39 cellular contexts compared by ENCODE assay signal in the genomic region with DNA sequence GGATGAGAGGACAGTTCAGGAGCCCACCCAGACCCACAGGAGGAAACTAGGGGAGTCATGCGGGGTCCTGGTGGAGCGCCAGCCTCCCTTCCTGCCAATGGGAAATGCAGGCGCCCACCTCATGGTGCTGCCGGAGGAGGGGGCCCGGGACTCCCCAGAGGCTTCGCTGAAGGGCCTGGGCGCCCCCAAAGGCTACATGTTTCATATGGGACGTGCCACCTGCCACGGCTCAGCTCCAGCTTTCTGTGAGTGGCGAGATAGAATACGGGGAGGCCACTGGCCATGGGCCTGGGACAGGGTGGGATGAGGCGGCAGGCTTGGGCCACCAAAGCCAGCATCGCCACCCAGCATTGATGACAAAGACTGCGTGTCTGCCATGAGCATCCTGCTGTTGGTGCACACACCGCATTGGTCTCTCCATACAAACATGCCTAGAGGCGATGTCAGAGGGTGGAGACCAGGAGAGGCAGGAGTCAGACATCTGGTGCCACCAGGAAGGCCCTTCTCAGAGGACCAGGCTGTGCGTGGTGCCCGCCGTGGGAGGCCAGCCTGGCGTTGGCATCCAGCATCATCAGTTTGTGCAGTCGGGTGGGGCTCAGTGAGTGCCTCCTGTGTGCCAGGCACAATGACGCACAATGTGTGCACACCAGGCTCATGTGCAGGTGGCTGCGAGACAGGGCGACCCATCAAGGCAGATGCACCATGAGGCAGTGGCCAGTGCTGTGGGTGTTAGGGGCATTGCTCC. TPM values are rescaled to one million over a fixed set of nuclear protein-coding genes. Genes with fewer than 3 reads are reported as not detected.
A peak's percentile ranks its signal among the peaks of the same experiment; 100 is the strongest.
DNase-seq lines count a peak whose midpoint lies in the region; ATAC-seq, FAIRE-seq and TF ChIP-seq lines count a peak whose summit lies in the region.
"Had no signal": no experiment of that assay in that cellular context is flagged by ENCODE, and none has a peak within 500 bp of the region (broad histone marks: within the 10 kb centered on the region; RNA-seq: fewer than 3 reads in every experiment).

No MANE protein-coding gene starts in this region.

- H3K27me3 ChIP-seq in H9 (ENCODE audit: insufficient read depth, low read length) (no peaks in the 10 kb centered on the region), HepG2 (ENCODE audit: control insufficient read depth in 1 of 2, insufficient read depth in 2 of 2, low read length in 2 of 2) (no peaks in the 10 kb centered on the region; a peak in 1 of 5 replicates)
- H3K27me3 ChIP-seq: foreskin keratinocyte, heart left ventricle, right atrium auricular region had no signal

- no peak overlapping the region for H4K91ac ChIP-seq in H9 (ENCODE audit: insufficient read length, low read depth, low read length)

- H2AK5ac ChIP-seq in H9 (ENCODE audit: insufficient read length, low read length), result no peak overlapping the region

- H3K9ac ChIP-seq in H9 (ENCODE audit: extremely low read depth, insufficient read length, low read length) (no peak overlapping the region), HepG2 (ENCODE audit: insufficient read depth, low read depth, low read length) (no peak overlapping the region)

- no peak overlapping the region for H2BK20ac ChIP-seq in H9 (ENCODE audit: low read depth, low read length, poor library complexity, severe bottlenecking)

- H2BK5ac ChIP-seq in H9 (ENCODE audit: insufficient read length, low read length), result no peak overlapping the region

- no peaks in the 10 kb centered on the region for H3K36me3 Mint-ChIP-seq in H9 (ENCODE audit: insufficient read depth in 1 of 3, low read depth in 3 of 3)
- H3K36me3 Mint-ChIP-seq in T-helper 2 cell treated with Interferon-gamma antibody and Interleukin-4, amounts not matched to agents 5 μg/mL and 100 μg/mL, for 36 hours (ENCODE audit: low read depth), result no peaks in the 10 kb centered on the region
- H3K36me3 Mint-ChIP-seq: CD8-positive, alpha-beta memory T cell had no signal

- FAIRE-seq in HepG2 (lab: Jason Lieb, UNC) (no peak), urothelium cell line (lab: Jason Lieb, UNC) (no peak)
- FAIRE-seq: H54, HTR-8/SVneo had no signal

- whole genome bisulfite sequencing in H9 (ENCODE audit: extremely low coverage, insufficient read length, low lambda C conversion rate), result no CpG with 5 or more reads among the region's 24 CpGs
- WGBS in HepG2 (ENCODE audit: low lambda C conversion rate), result 96% methylated on average over 15 of the region's 24 CpGs

- no peak overlapping the region for H2BK120ac ChIP-seq in H9 (ENCODE audit: low read depth, low read length, poor library complexity, severe bottlenecking)

- H3K36me3 ChIP-seq in HepG2 (replicated peaks in 1 of 2; ENCODE audit: control insufficient read depth in 1 of 2, insufficient read depth in 2 of 2, low read length in 2 of 2), result peaks cover 0 to 1% of the 10 kb centered on the region in 2 experiments; a peak in 2 of 5 replicates
- H3K36me3 ChIP-seq: heart left ventricle, right atrium auricular region, spleen, stomach, tibial artery had no signal

- no peak overlapping the region for H4K5ac ChIP-seq in H9 (ENCODE audit: insufficient read length, low read depth, low read length)

- no peaks in the 10 kb centered on the region for H3K9me3 Mint-ChIP-seq in H9
- no peaks in the 10 kb centered on the region for H3K9me3 Mint-ChIP-seq in T-helper 2 cell treated with Interferon-gamma antibody and Interleukin-4, amounts not matched to agents 5 μg/mL and 100 μg/mL, for 36 hours
- H3K9me3 Mint-ChIP-seq: activated naive CD4-positive, alpha-beta T cell treated with anti-CD3 and anti-CD28 coated beads for 36 hours; activated T-cell treated with anti-CD3 and anti-CD28 coated beads, Interleukin-2, amount 50 U/mL, for 4 hours; CD8-positive, alpha-beta memory T cell; dendritic cell treated with granulocyte-macrophage colony-stimulating factor and Interleukin-4, amounts not matched to agents 40 ng/mL and 50 ng/mL, for 4 days; nephron progenitor cell had no signal

- H3K4me3 Mint-ChIP-seq in H9, result no peak overlapping the region
- no peak overlapping the region for H3K4me3 Mint-ChIP-seq in T-helper 2 cell treated with Interferon-gamma antibody and Interleukin-4, amounts not matched to agents 5 μg/mL and 100 μg/mL, for 36 hours
- H3K4me3 Mint-ChIP-seq: activated naive CD4-positive, alpha-beta T cell treated with anti-CD3 and anti-CD28 coated beads for 36 hours; activated T-cell treated with anti-CD3 and anti-CD28 coated beads, Interleukin-2, amount 50 U/mL, for 4 hours; CD8-positive, alpha-beta memory T cell; dendritic cell treated with granulocyte-macrophage colony-stimulating factor and Interleukin-4, amounts not matched to agents 40 ng/mL and 50 ng/mL, for 4 days; nephron progenitor cell had no signal

- H3K4me1 Mint-ChIP-seq in H9, result peaks cover 10 to 15% of the 10 kb centered on the region in 2 experiments
- no peaks in the 10 kb centered on the region for H3K4me1 Mint-ChIP-seq in T-helper 2 cell treated with Interferon-gamma antibody and Interleukin-4, amounts not matched to agents 5 μg/mL and 100 μg/mL, for 36 hours (ENCODE audit: low read depth)
- H3K4me1 Mint-ChIP-seq: CD8-positive, alpha-beta memory T cell had no signal

- H3K79me1 ChIP-seq in H9 (ENCODE audit: insufficient read depth, low read depth, low read length, poor library complexity, severe bottlenecking), result no peaks in the 10 kb centered on the region

- peak overlapping the region; percentile 16 for H3K18ac ChIP-seq in H9 (ENCODE audit: insufficient read length, low read depth, low read length)

- BruUV-seq in HepG2 (replicated peaks; lab: Mats Ljungman, UMichigan), result no TSS peak

- no peak overlapping the region for H3T11ph ChIP-seq in H9 (ENCODE audit: low read length)

- no peak overlapping the region for H3K4me3 ChIP-seq in HepG2 (replicated peaks in 1 of 3; ENCODE audit: insufficient read depth in 1 of 3, low read depth in 2 of 3, low read length in 3 of 3)
- H3K4me3 ChIP-seq: spleen had no signal

- H4K20me1 ChIP-seq in H9 (ENCODE audit: control insufficient read depth, insufficient read depth, insufficient read length) (no peaks in the 10 kb centered on the region), HepG2 (ENCODE audit: insufficient read depth, low read length) (peaks cover 4% of the 10 kb centered on the region; the same call in 1 of the 2 replicates)

- H3K56ac ChIP-seq in H9 (ENCODE audit: insufficient read length, low read depth, low read length), result no peak overlapping the region

- H3K79me2 ChIP-seq in H9 (ENCODE audit: insufficient read depth, low read length) (no peaks in the 10 kb centered on the region), HepG2 (ENCODE audit: insufficient read depth, low read length) (peaks cover 28% of the 10 kb centered on the region)

- no peak overlapping the region for H3K27ac Mint-ChIP-seq in H9
- no peak overlapping the region for H3K27ac Mint-ChIP-seq in T-helper 2 cell treated with Interferon-gamma antibody and Interleukin-4, amounts not matched to agents 5 μg/mL and 100 μg/mL, for 36 hours
- H3K27ac Mint-ChIP-seq: activated naive CD4-positive, alpha-beta T cell treated with anti-CD3 and anti-CD28 coated beads for 36 hours; dendritic cell treated with granulocyte-macrophage colony-stimulating factor and Interleukin-4, amounts not matched to agents 40 ng/mL and 50 ng/mL, for 4 days; nephron progenitor cell had no signal

- no peak overlapping the region; the same call in 1 of the 2 replicates for H3K14ac ChIP-seq in H9 (ENCODE audit: insufficient read depth, low read length)

- H3K27me3 Mint-ChIP-seq in H9 (ENCODE audit: low read depth), result peaks cover 27% of the 10 kb centered on the region
- peaks cover 3% of the 10 kb centered on the region for H3K27me3 Mint-ChIP-seq in T-helper 2 cell treated with Interferon-gamma antibody and Interleukin-4, amounts not matched to agents 5 μg/mL and 100 μg/mL, for 36 hours (ENCODE audit: low read depth)

- DNase-seq in H9 (no peak), ecto neural progenitor cell (ENCODE audit: low spot score) (peak; percentile 38), HepG2 (ENCODE audit: low spot score) (no peak), sciatic nerve (ENCODE audit: low spot score) (peak; percentile 48), cardiac septum (ENCODE audit: low spot score) (no peak), urothelium cell line (ENCODE audit: low spot score) (no peak), NCI-H1417 treated with DMSO at 0.1 percent for 48 hours (lab: John Stamatoyannopoulos, UW) (no peak)
- no peak for DNase-seq in T-helper 2 cell treated with Interferon-gamma antibody and Interleukin-4, amounts not matched to agents 5 μg/mL and 100 μg/mL, for 36 hours (ENCODE audit: low spot score)
- DNase-seq: activated CD4-positive, alpha-beta T cell treated with anti-CD3 and anti-CD28 coated beads for 48 hours; activated naive CD4-positive, alpha-beta T cell treated with anti-CD3 and anti-CD28 coated beads for 36 hours; activated T-cell treated with anti-CD3 and anti-CD28 coated beads, Interleukin-2, amount 50 U/mL, for 4 hours; EL; foreskin keratinocyte; KBM-7; kidney glomerular epithelial cell; mammary epithelial cell; NCI-H1105 treated with DMSO at 0.1 percent for 48 hours; NCI-H2029; NCI-H526; nephron progenitor cell; SHP77; spleen; stimulated activated CD4-positive, alpha-beta T cell treated with anti-CD3 and anti-CD28 coated beads, Interleukin-2, amount 100 ng/mL, for 24 hours; stimulated activated CD8-positive, alpha-beta memory T cell treated with anti-CD3 and anti-CD28 coated beads, Interleukin-4, amount 100 ng/mL, for 48 hours; stomach had no signal

- no peak; the same call in 1 of the 2 replicates for TF ChIP-seq RAD21 in HepG2 (CRISPR knock-in tag; IDR thresholded peaks at IDR 0.05)

- no peaks in the 10 kb centered on the region for H3K23me2 ChIP-seq in H9 (ENCODE audit: insufficient read length, low read depth, low read length, poor library complexity, severe bottlenecking)

- no peak overlapping the region for H3K4ac ChIP-seq in H9 (ENCODE audit: low read depth, low read length)

- H3K4me2 ChIP-seq in H9 (ENCODE audit: insufficient read depth, insufficient read length, low read length) (no peak overlapping the region), HepG2 (ENCODE audit: low read depth, low read length) (no peak overlapping the region)

- intact Hi-C loops in HepG2 (cut with micrococcal nuclease; ENCODE audit: unreplicated experiment), result loop anchor here (5.0 kb wide), 2 partner anchors 61 to 179 kb away; no protein-coding TSS in a partner anchor
- intact Hi-C loops in sciatic nerve (cut with DNase I), result no loop called here
- intact Hi-C loops in cardiac septum (cut with DNase I), result no loop called here

- no peak overlapping the region for H4K8ac ChIP-seq in H9 (replicated peaks; ENCODE audit: insufficient read length, low read depth, low read length)

- CTCF ChIA-PET in HepG2 (lab: Yijun Ruan, JAX; ENCODE audit: low intra/inter-chr PET ratio, low total read pairs), result no interaction called here

- TF ChIP-seq EP300 in HepG2 (IDR thresholded peaks at IDR 0.05; ENCODE audit: low read depth in 2 of 2, low read length in 2 of 2), result no peak
- TF ChIP-seq EP300 in HepG2 (CRISPR knock-in tag; IDR thresholded peaks at IDR 0.05; ENCODE audit: borderline replicate concordance), result no peak

- H3K27ac ChIP-seq in H9 (ENCODE audit: insufficient read length, low read depth, low read length) (no peak overlapping the region), HepG2 (ENCODE audit: extremely low read length, insufficient read depth, low read length) (no peak overlapping the region)
- H3K27ac ChIP-seq: foreskin keratinocyte, spleen had no signal

- TF ChIP-seq CTCF in H9 (conservative IDR thresholded peaks at IDR 0.05) (no peak), HepG2 (CRISPR knock-in tag; IDR thresholded peaks at IDR 0.05) (no peak)

- H3K23ac ChIP-seq in H9 (ENCODE audit: insufficient read length, low read depth, low read length), result no peak overlapping the region

- no peak overlapping the region for H2AFZ ChIP-seq in H9 (ENCODE audit: low read length)
- no peak overlapping the region for H2AFZ ChIP-seq in HepG2 (ENCODE audit: low read length)

- H3K4me1 ChIP-seq in H9 (ENCODE audit: insufficient read depth, low read length), result no peaks in the 10 kb centered on the region; the same call in 1 of the 2 replicates
- H3K4me1 ChIP-seq in HepG2 (ENCODE audit: insufficient read depth, low read length), result peaks cover 34% of the 10 kb centered on the region
- H3K4me1 ChIP-seq: foreskin keratinocyte, spleen had no signal

- no peaks in the 10 kb centered on the region for H3K9me3 ChIP-seq in H9 (ENCODE audit: control insufficient read depth, low read depth, low read length)
- no peaks in the 10 kb centered on the region for H3K9me3 ChIP-seq in HepG2 (ENCODE audit: low read length)
- H3K9me3 ChIP-seq: heart left ventricle, right atrium auricular region, spleen, stomach, tibial artery had no signal

- H2BK15ac ChIP-seq in H9 (ENCODE audit: low read depth, low read length), result no peak overlapping the region

- no peak for TF ChIP-seq POLR2A in HepG2 (IDR thresholded peaks at IDR 0.05; ENCODE audit: insufficient read depth in 1 of 2, low read depth in 2 of 2, low read length in 2 of 2)

- in situ Hi-C loops in HepG2 (cut with HindIII; ENCODE audit: extremely low pct_ligation_motif_present, low pct_unique_long_range_greater_than_20kb), result loop anchor here (5.0 kb wide), 1 partner anchor 84 kb away; no protein-coding TSS in a partner anchor

- ATAC-seq in HepG2 (no peak), sciatic nerve (no peak)
- ATAC-seq: activated T-cell treated with anti-CD3 and anti-CD28 coated beads, Interleukin-2, amount 50 U/mL, for 4 hours; esophagus mucosa; foreskin keratinocyte; heart left ventricle; Panc1 had no signal

- POLR2A ChIA-PET in HepG2 (lab: Yijun Ruan, JAX), result interaction anchor here (0.6 to 3.2 kb wide), 2 partner anchors 18 to 154 kb away, joined by 4 to 71 read pairs; partner anchors contain the start of gene F7

- H2BK12ac ChIP-seq in H9 (ENCODE audit: insufficient read length, low read depth, low read length), result no peak overlapping the region

RNA-seq across cellular contexts. Expression of gene F10, which starts 1.2 kb away (rescaled TPM):
- total RNA-seq in H9 (2021) (1.7 TPM in 2 replicates), HepG2 (2016; rRNA removed; fragmentation: Illumina TruSeq; extraction: Trizol) (19.9 and 58.4 TPM in 2 replicates), sciatic nerve (14.2 TPM), cardiac septum (13.7 TPM)
- 11.2 and 12.3 TPM in 2 replicates for total RNA-seq in HepG2 (2016; cell fraction: cytosol; rRNA removed; fragmentation: Illumina TruSeq; extraction: Trizol; ENCODE audit: low read depth)
- total RNA-seq in HepG2 (2016; cell fraction: insoluble cytoplasmic fraction; rRNA removed; fragmentation: Illumina TruSeq; extraction: Trizol), result 18.9 and 61.6 TPM in 2 replicates
- 12.7 and 13.1 TPM in 2 replicates for total RNA-seq in HepG2 (2016; cell fraction: membrane; rRNA removed; fragmentation: Illumina TruSeq; extraction: Trizol)
- 43.8 and 53.5 TPM in 2 replicates for total RNA-seq in HepG2 (2016; cell fraction: nucleus; rRNA removed; fragmentation: Illumina TruSeq; extraction: Trizol)
- 237 and 317 TPM in 2 replicates for polyA plus RNA-seq in HepG2 (2011; rRNA removed)
- polyA plus RNA-seq in HepG2 (2011; cell fraction: cytosol; rRNA removed), result 277 and 280 TPM in 2 replicates
- polyA plus RNA-seq in HepG2 (2011; cell fraction: nucleus; rRNA removed), result 231 and 240 TPM in 2 replicates
- polyA plus RNA-seq in HepG2 (2012), result 150 and 219 TPM in 2 replicates
- polyA plus RNA-seq in HepG2 (2016; cell fraction: cytosol; fragmentation: Illumina TruSeq; extraction: Trizol; ENCODE audit: low read depth), result 11.6 and 13.0 TPM in 2 replicates
- polyA plus RNA-seq in HepG2 (2016; cell fraction: insoluble cytoplasmic fraction; fragmentation: Illumina TruSeq; extraction: Trizol; ENCODE audit: low read depth), result 18.4 and 19.4 TPM in 2 replicates
- polyA plus RNA-seq in HepG2 (2016; cell fraction: membrane; fragmentation: Illumina TruSeq; extraction: Trizol; ENCODE audit: low read depth), result 10.3 and 10.6 TPM in 2 replicates
- 82.4 and 83.6 TPM in 2 replicates for polyA plus RNA-seq in HepG2 (2016; cell fraction: nucleus; fragmentation: Illumina TruSeq; extraction: Trizol; ENCODE audit: insufficient read depth, low read depth)
- 117 TPM in 1 of 2 replicates, not detected in the other for polyA minus RNA-seq in HepG2 (2011; rRNA and poly(A)+ RNA removed; ENCODE audit: low replicate concordance)
- 61.5 and 79.5 TPM in 2 replicates for polyA minus RNA-seq in HepG2 (2011; cell fraction: cytosol; rRNA and poly(A)+ RNA removed)
- 44.3 and 53.6 TPM in 2 replicates for polyA minus RNA-seq in HepG2 (2011; cell fraction: nucleus; rRNA and poly(A)+ RNA removed)
- total RNA-seq: activated CD8-positive, alpha-beta memory T cell treated with anti-CD3 and anti-CD28 coated beads for 36 hours; activated naive CD4-positive, alpha-beta T cell treated with anti-CD3 and anti-CD28 coated beads for 36 hours; activated T-cell treated with anti-CD3 and anti-CD28 coated beads, Interleukin-2, amount 50 U/mL, for 4 hours; CD8-positive, alpha-beta memory T cell; foreskin keratinocyte; mammary epithelial cell; T-helper 2 cell treated with Interferon-gamma antibody and Interleukin-4, amounts not matched to agents 100 ng/mL and 5 ng/mL, for 36 hours had no signal
- polyA plus RNA-seq: CD8-positive, alpha-beta memory T cell; foreskin keratinocyte; mammary epithelial cell had no signal

RNA-seq across cellular contexts. Expression of gene F7, which starts 15.8 kb away (rescaled TPM):
- total RNA-seq in H9 (2021) (0.66 and 0.81 TPM in 2 replicates), HepG2 (2016; rRNA removed; fragmentation: Illumina TruSeq; extraction: Trizol) (7.2 and 12.6 TPM in 2 replicates), sciatic nerve (0.27 TPM), cardiac septum (0.46 TPM)
- total RNA-seq in HepG2 (2016; cell fraction: cytosol; rRNA removed; fragmentation: Illumina TruSeq; extraction: Trizol; ENCODE audit: low read depth), result 0.61 and 0.71 TPM in 2 replicates
- 6.7 and 12.9 TPM in 2 replicates for total RNA-seq in HepG2 (2016; cell fraction: insoluble cytoplasmic fraction; rRNA removed; fragmentation: Illumina TruSeq; extraction: Trizol)
- 1.9 and 2.2 TPM in 2 replicates for total RNA-seq in HepG2 (2016; cell fraction: membrane; rRNA removed; fragmentation: Illumina TruSeq; extraction: Trizol)
- 10.3 and 10.6 TPM in 2 replicates for total RNA-seq in HepG2 (2016; cell fraction: nucleus; rRNA removed; fragmentation: Illumina TruSeq; extraction: Trizol)
- 26.5 and 39.9 TPM in 2 replicates for polyA plus RNA-seq in HepG2 (2011; rRNA removed)
- polyA plus RNA-seq in HepG2 (2011; cell fraction: cytosol; rRNA removed), result 21.7 and 26.2 TPM in 2 replicates
- 105 and 121 TPM in 2 replicates for polyA plus RNA-seq in HepG2 (2011; cell fraction: nucleus; rRNA removed)
- 45.9 and 52.4 TPM in 2 replicates for polyA plus RNA-seq in HepG2 (2012)
- polyA plus RNA-seq in HepG2 (2016; cell fraction: cytosol; fragmentation: Illumina TruSeq; extraction: Trizol; ENCODE audit: low read depth), result 0.51 and 0.52 TPM in 2 replicates
- 7.0 and 7.3 TPM in 2 replicates for polyA plus RNA-seq in HepG2 (2016; cell fraction: insoluble cytoplasmic fraction; fragmentation: Illumina TruSeq; extraction: Trizol; ENCODE audit: low read depth)
- polyA plus RNA-seq in HepG2 (2016; cell fraction: membrane; fragmentation: Illumina TruSeq; extraction: Trizol; ENCODE audit: low read depth), result 1.1 and 1.6 TPM in 2 replicates
- polyA plus RNA-seq in HepG2 (2016; cell fraction: nucleus; fragmentation: Illumina TruSeq; extraction: Trizol; ENCODE audit: insufficient read depth, low read depth), result 23.6 and 26.7 TPM in 2 replicates
- 43.0 TPM in 1 of 2 replicates, not detected in the other for polyA minus RNA-seq in HepG2 (2011; rRNA and poly(A)+ RNA removed; ENCODE audit: low replicate concordance)
- 8.7 and 12.9 TPM in 2 replicates for polyA minus RNA-seq in HepG2 (2011; cell fraction: cytosol; rRNA and poly(A)+ RNA removed)
- 14.7 and 15.7 TPM in 2 replicates for polyA minus RNA-seq in HepG2 (2011; cell fraction: nucleus; rRNA and poly(A)+ RNA removed)
- total RNA-seq: esophagus mucosa; foreskin keratinocyte; M059J; mammary epithelial cell; spleen; stomach; T-helper 2 cell treated with Interferon-gamma antibody and Interleukin-4, amounts not matched to agents 100 ng/mL and 5 ng/mL, for 36 hours had no signal
- polyA plus RNA-seq: foreskin keratinocyte, mammary epithelial cell had no signal

RNA-seq across cellular contexts. Expression of gene PROZ, which starts 37.1 kb away (rescaled TPM):
- total RNA-seq in H9 (2021) (not detected in 2 replicates), HepG2 (2016; rRNA removed; fragmentation: Illumina TruSeq; extraction: Trizol) (2.1 and 5.6 TPM in 2 replicates), sciatic nerve (not detected), cardiac septum (not detected)
- total RNA-seq in HepG2 (2016; cell fraction: cytosol; rRNA removed; fragmentation: Illumina TruSeq; extraction: Trizol; ENCODE audit: low read depth), result 0.20 and 0.35 TPM in 2 replicates
- total RNA-seq in HepG2 (2016; cell fraction: insoluble cytoplasmic fraction; rRNA removed; fragmentation: Illumina TruSeq; extraction: Trizol), result 1.9 and 5.3 TPM in 2 replicates
- total RNA-seq in HepG2 (2016; cell fraction: membrane; rRNA removed; fragmentation: Illumina TruSeq; extraction: Trizol), result 0.62 and 0.93 TPM in 2 replicates
- 3.0 and 4.0 TPM in 2 replicates for total RNA-seq in HepG2 (2016; cell fraction: nucleus; rRNA removed; fragmentation: Illumina TruSeq; extraction: Trizol)
- 22.5 and 26.1 TPM in 2 replicates for polyA plus RNA-seq in HepG2 (2011; rRNA removed)
- polyA plus RNA-seq in HepG2 (2011; cell fraction: cytosol; rRNA removed), result 14.4 and 16.0 TPM in 2 replicates
- polyA plus RNA-seq in HepG2 (2011; cell fraction: nucleus; rRNA removed), result 45.5 and 49.7 TPM in 2 replicates
- 12.7 and 14.1 TPM in 2 replicates for polyA plus RNA-seq in HepG2 (2012)
- 0.23 and 0.67 TPM in 2 replicates for polyA plus RNA-seq in HepG2 (2016; cell fraction: cytosol; fragmentation: Illumina TruSeq; extraction: Trizol; ENCODE audit: low read depth)
- polyA plus RNA-seq in HepG2 (2016; cell fraction: insoluble cytoplasmic fraction; fragmentation: Illumina TruSeq; extraction: Trizol; ENCODE audit: low read depth), result 1.6 and 2.1 TPM in 2 replicates
- polyA plus RNA-seq in HepG2 (2016; cell fraction: membrane; fragmentation: Illumina TruSeq; extraction: Trizol; ENCODE audit: low read depth), result 0.70 and 0.93 TPM in 2 replicates
- 10.7 and 11.6 TPM in 2 replicates for polyA plus RNA-seq in HepG2 (2016; cell fraction: nucleus; fragmentation: Illumina TruSeq; extraction: Trizol; ENCODE audit: insufficient read depth, low read depth)
- 5.4 TPM in 1 of 2 replicates, not detected in the other for polyA minus RNA-seq in HepG2 (2011; rRNA and poly(A)+ RNA removed; ENCODE audit: low replicate concordance)
- polyA minus RNA-seq in HepG2 (2011; cell fraction: cytosol; rRNA and poly(A)+ RNA removed), result 4.9 and 8.4 TPM in 2 replicates
- 3.1 and 4.4 TPM in 2 replicates for polyA minus RNA-seq in HepG2 (2011; cell fraction: nucleus; rRNA and poly(A)+ RNA removed)
- total RNA-seq: activated CD8-positive, alpha-beta memory T cell treated with anti-CD3 and anti-CD28 coated beads for 36 hours; activated naive CD4-positive, alpha-beta T cell treated with anti-CD3 and anti-CD28 coated beads for 36 hours; activated T-cell treated with anti-CD3 and anti-CD28 coated beads, Interleukin-2, amount 50 U/mL, for 4 hours; CD8-positive, alpha-beta memory T cell; esophagus mucosa; foreskin keratinocyte; heart left ventricle; M059J; mammary epithelial cell; right atrium auricular region; spleen had no signal
- polyA plus RNA-seq: adipose tissue; BJ; CD8-positive, alpha-beta memory T cell; foreskin keratinocyte; heart left ventricle; mammary epithelial cell had no signal

Comparison
In these comparisons a context has a peak if more than half of its experiments do, and no peak if none do; other contexts are left out.
1. DNase-seq: peak in ecto neural progenitor cell (single experiment) and sciatic nerve (single experiment); none in H9 (single experiment), HepG2 (single experiment), T-helper 2 cell treated with Interferon-gamma antibody and Interleukin-4, amounts not matched to agents 5 μg/mL and 100 μg/mL, for 36 hours (single experiment), cardiac septum (single experiment), urothelium cell line (single experiment) and NCI-H1417 treated with DMSO at 0.1 percent for 48 hours (single experiment).